24 cellular contexts compared by ENCODE assay signal in the genomic region with DNA sequence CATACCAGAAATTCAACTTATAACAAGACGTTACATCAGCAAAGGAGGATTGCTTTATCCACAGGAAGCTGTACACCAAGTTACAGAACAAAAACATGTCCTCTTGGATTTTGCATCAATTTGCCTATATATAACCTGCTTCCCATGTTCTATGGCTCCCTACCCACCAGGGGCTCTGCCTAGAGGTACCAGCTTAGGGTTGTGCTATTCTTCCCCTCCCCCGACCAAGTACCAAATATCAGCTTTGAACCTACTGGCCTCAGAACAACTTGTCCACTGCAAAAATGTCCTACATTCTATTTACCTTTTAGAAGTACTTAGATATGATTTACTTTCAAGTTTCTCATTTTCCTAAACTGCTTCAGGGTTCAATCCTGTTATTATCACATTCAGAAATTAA. TPM values are rescaled to one million over a fixed set of nuclear protein-coding genes. Genes with fewer than 3 reads are reported as not detected.
DNase-seq lines count a peak whose midpoint lies in the region; ATAC-seq and TF ChIP-seq lines count a peak whose summit lies in the region.
"Had no signal": no experiment of that assay in that cellular context is flagged by ENCODE, and none has a peak within 500 bp of the region (broad histone marks: within the 10 kb centered on the region; RNA-seq: fewer than 3 reads in every experiment).

No MANE protein-coding gene starts in this region.

- no peak for TF ChIP-seq CTCF in H9 (conservative IDR thresholded peaks at IDR 0.05)
- TF ChIP-seq CTCF in type B pancreatic cell (conservative IDR thresholded peaks at IDR 0.05), result no peak
- no peak for TF ChIP-seq CTCF in GM13977 (IDR thresholded peaks at IDR 0.05; ENCODE audit: extremely low read depth, insufficient read depth, missing control alignments)

- no peaks in the 10 kb centered on the region for H3K27me3 Mint-ChIP-seq in H9 (ENCODE audit: low read depth)
- H3K27me3 Mint-ChIP-seq in dendritic cell treated with granulocyte-macrophage colony-stimulating factor and Interleukin-4, amounts not matched to agents 40 ng/mL and 50 ng/mL, for 4 days, result peaks cover 8% of the 10 kb centered on the region
- H3K27me3 Mint-ChIP-seq in type B pancreatic cell, result no peaks in the 10 kb centered on the region
- H3K27me3 Mint-ChIP-seq in CD4-positive, alpha-beta memory T cell, result no peaks in the 10 kb centered on the region
- H3K27me3 Mint-ChIP-seq: activated naive CD4-positive, alpha-beta T cell treated with anti-CD3 and anti-CD28 coated beads, Interleukin-2, amount 50 U/mL, for 24 hours; CD4-positive, alpha-beta T cell had no signal

- H3K27ac Mint-ChIP-seq in H9 (peak overlapping the region in 2 of 3 experiments; percentile 17 to 58; a peak in 1 of 7 replicates), type B pancreatic cell (peak overlapping the region; percentile 29)
- H3K27ac Mint-ChIP-seq in dendritic cell treated with granulocyte-macrophage colony-stimulating factor and Interleukin-4, amounts not matched to agents 40 ng/mL and 50 ng/mL, for 4 days, result peak overlapping the region; percentile 82
- no peak overlapping the region for H3K27ac Mint-ChIP-seq in CD4-positive, alpha-beta memory T cell
- H3K27ac Mint-ChIP-seq: activated naive CD4-positive, alpha-beta T cell treated with anti-CD3 and anti-CD28 coated beads, Interleukin-2, amount 50 U/mL, for 24 hours; activated T-helper 2 cell treated with anti-CD3 and anti-CD28 coated beads, Interferon-gamma antibody, Interleukin-2, Interleukin-4, amounts not matched to agents 10 μg/mL and 5 μg/mL and 100 μg/mL, durations not matched to agents 14 hours and 24 hours and 36 hours; CD4-positive, alpha-beta T cell; natural killer cell; stimulated activated memory B cell treated with anti-CD40 and anti-IgM and Interleukin-4, amounts not matched to agents 10 μg/mL and 1 μg/mL and 100 μg/mL, for 72 hours had no signal

- H3K27ac ChIP-seq in H9 (ENCODE audit: insufficient read length, low read depth, low read length), result no peak overlapping the region
- H3K27ac ChIP-seq in muscle layer of colon (ENCODE audit: low read depth, low read length), result peak overlapping the region; percentile 15
- H3K27ac ChIP-seq in CD4-positive, alpha-beta memory T cell (ENCODE audit: low read depth, low read length), result no peak overlapping the region
- H3K27ac ChIP-seq: brain microvascular endothelial cell had no signal

- H4K8ac ChIP-seq in H9 (replicated peaks; ENCODE audit: insufficient read length, low read depth, low read length), result no peak overlapping the region

- H2BK15ac ChIP-seq in H9 (ENCODE audit: low read depth, low read length), result no peak overlapping the region

- CTCF ChIA-PET in CD4-positive, alpha-beta memory T cell (lab: Charles Lee; ENCODE audit: partially characterized antibody), result interaction anchor here (0.8 to 2.1 kb wide), 3 partner anchors 15 to 344 kb away, joined by 3 to 8 read pairs (median 3); no protein-coding TSS in a partner anchor

- no peak overlapping the region for H3K14ac ChIP-seq in H9 (ENCODE audit: insufficient read depth, low read length)

- no peak overlapping the region for H2BK120ac ChIP-seq in H9 (ENCODE audit: low read depth, low read length, poor library complexity, severe bottlenecking)

- no peak overlapping the region for H3K18ac ChIP-seq in H9 (ENCODE audit: insufficient read length, low read depth, low read length)

- H3K79me2 ChIP-seq in H9 (ENCODE audit: insufficient read depth, low read length), result no peaks in the 10 kb centered on the region

- H2BK5ac ChIP-seq in H9 (ENCODE audit: insufficient read length, low read length), result no peak overlapping the region

- H3K9ac ChIP-seq in H9 (ENCODE audit: extremely low read depth, insufficient read length, low read length), result no peak overlapping the region
- no peak overlapping the region for H3K9ac ChIP-seq in muscle layer of colon (ENCODE audit: low read length)

- intact Hi-C loops in dendritic cell treated with granulocyte-macrophage colony-stimulating factor and Interleukin-4, amounts not matched to agents 40 ng/mL and 50 ng/mL, for 4 days (cut with micrococcal nuclease), result loop anchor here (5.0 kb wide), 1 partner anchor 33 kb away; no protein-coding TSS in a partner anchor
- intact Hi-C loops in CD4-positive, alpha-beta memory T cell (cut with micrococcal nuclease), result no loop called here

- no peak overlapping the region for H3K56ac ChIP-seq in H9 (ENCODE audit: insufficient read length, low read depth, low read length)

- no peak overlapping the region for H4K5ac ChIP-seq in H9 (ENCODE audit: insufficient read length, low read depth, low read length)

- no peak overlapping the region for H3K4me3 ChIP-seq in muscle layer of colon (ENCODE audit: low read depth in 1 of 2, low read length in 2 of 2)
- H3K4me3 ChIP-seq in CD4-positive, alpha-beta memory T cell (ENCODE audit: low read length in 2 of 2), result no peak overlapping the region

- no peaks in the 10 kb centered on the region for H3K36me3 ChIP-seq in muscle layer of colon (ENCODE audit: insufficient read depth, low read length)
- no peaks in the 10 kb centered on the region for H3K36me3 ChIP-seq in CD4-positive, alpha-beta memory T cell (ENCODE audit: insufficient read depth, low read length)
- H3K36me3 ChIP-seq: brain microvascular endothelial cell had no signal

- no peak overlapping the region for H3K4me2 ChIP-seq in H9 (ENCODE audit: insufficient read depth, insufficient read length, low read length)

- H4K91ac ChIP-seq in H9 (ENCODE audit: insufficient read length, low read depth, low read length), result no peak overlapping the region

- H2AK5ac ChIP-seq in H9 (ENCODE audit: insufficient read length, low read length), result no peak overlapping the region

- WGBS in H9 (ENCODE audit: extremely low coverage, insufficient read length, low lambda C conversion rate), result no CpG with 5 or more reads among the region's 2 CpGs

- H3T11ph ChIP-seq in H9 (ENCODE audit: low read length), result no peak overlapping the region

- H3K79me1 ChIP-seq in H9 (ENCODE audit: insufficient read depth, low read depth, low read length, poor library complexity, severe bottlenecking), result no peaks in the 10 kb centered on the region

- H3K27me3 ChIP-seq in H9 (ENCODE audit: insufficient read depth, low read length) (no peaks in the 10 kb centered on the region), muscle layer of colon (ENCODE audit: control insufficient read depth in 1 of 2, insufficient read depth in 2 of 2, low read length in 2 of 2) (no peaks in the 10 kb centered on the region)
- H3K27me3 ChIP-seq in CD4-positive, alpha-beta memory T cell (ENCODE audit: insufficient read depth, low read length), result no peaks in the 10 kb centered on the region
- H3K27me3 ChIP-seq: brain microvascular endothelial cell had no signal

- H2AFZ ChIP-seq in H9 (ENCODE audit: low read length), result no peak overlapping the region

- no peak for ATAC-seq in GM18511 (IDR thresholded peaks at IDR 0.05; ENCODE audit: unreplicated experiment)
- ATAC-seq: left lobe of liver; natural killer cell; stimulated activated memory B cell treated with anti-CD40 and anti-IgM and Interleukin-4, amounts not matched to agents 10 μg/mL and 1 μg/mL and 100 μg/mL, for 72 hours had no signal

- H3K36me3 Mint-ChIP-seq in H9 (ENCODE audit: insufficient read depth in 1 of 3, low read depth in 3 of 3) (no peaks in the 10 kb centered on the region), type B pancreatic cell (no peaks in the 10 kb centered on the region)
- no peaks in the 10 kb centered on the region for H3K36me3 Mint-ChIP-seq in dendritic cell treated with granulocyte-macrophage colony-stimulating factor and Interleukin-4, amounts not matched to agents 40 ng/mL and 50 ng/mL, for 4 days (ENCODE audit: low read depth)
- H3K36me3 Mint-ChIP-seq in CD4-positive, alpha-beta memory T cell, result no peaks in the 10 kb centered on the region
- H3K36me3 Mint-ChIP-seq: activated naive CD4-positive, alpha-beta T cell treated with anti-CD3 and anti-CD28 coated beads, Interleukin-2, amount 50 U/mL, for 24 hours; natural killer cell; stimulated activated memory B cell treated with anti-CD40 and anti-IgM and Interleukin-4, amounts not matched to agents 10 μg/mL and 1 μg/mL and 100 μg/mL, for 72 hours had no signal

- no peak overlapping the region for H2BK20ac ChIP-seq in H9 (ENCODE audit: low read depth, low read length, poor library complexity, severe bottlenecking)

- H3K4me1 ChIP-seq in H9 (ENCODE audit: insufficient read depth, low read length) (no peaks in the 10 kb centered on the region; the same call in 1 of the 2 replicates), muscle layer of colon (ENCODE audit: insufficient read depth, low read length) (peaks cover 37% of the 10 kb centered on the region)
- H3K4me1 ChIP-seq in CD4-positive, alpha-beta memory T cell (ENCODE audit: insufficient read depth, low read length), result no peaks in the 10 kb centered on the region

- in situ Hi-C loops in GM13977 (cut with MboI; ENCODE audit: low pct_unique_long_range_greater_than_20kb, low sequenced_read_pairs, unreplicated experiment), result no loop called here

- POLR2A ChIA-PET in CD4-positive, alpha-beta memory T cell (lab: Charles Lee; ENCODE audit: partially characterized antibody), result no interaction called here

- H3K9me3 ChIP-seq in H9 (ENCODE audit: control insufficient read depth, low read depth, low read length) (no peaks in the 10 kb centered on the region), muscle layer of colon (ENCODE audit: low read length) (no peaks in the 10 kb centered on the region)
- no peaks in the 10 kb centered on the region for H3K9me3 ChIP-seq in CD4-positive, alpha-beta memory T cell (ENCODE audit: control insufficient read depth in 1 of 2, low read length in 2 of 2)

- H3K4me1 Mint-ChIP-seq in H9, result peaks cover 17 to 19% of the 10 kb centered on the region in 2 experiments
- peaks cover 13% of the 10 kb centered on the region for H3K4me1 Mint-ChIP-seq in dendritic cell treated with granulocyte-macrophage colony-stimulating factor and Interleukin-4, amounts not matched to agents 40 ng/mL and 50 ng/mL, for 4 days (ENCODE audit: low read depth)
- peaks cover 12% of the 10 kb centered on the region for H3K4me1 Mint-ChIP-seq in type B pancreatic cell (ENCODE audit: unreplicated experiment)
- H3K4me1 Mint-ChIP-seq in CD4-positive, alpha-beta memory T cell, result no peaks in the 10 kb centered on the region
- H3K4me1 Mint-ChIP-seq: activated naive CD4-positive, alpha-beta T cell treated with anti-CD3 and anti-CD28 coated beads, Interleukin-2, amount 50 U/mL, for 24 hours; natural killer cell had no signal

- no peak overlapping the region for H3K23ac ChIP-seq in H9 (ENCODE audit: insufficient read length, low read depth, low read length)

- H3K9me3 Mint-ChIP-seq in H9, result no peaks in the 10 kb centered on the region
- H3K9me3 Mint-ChIP-seq in dendritic cell treated with granulocyte-macrophage colony-stimulating factor and Interleukin-4, amounts not matched to agents 40 ng/mL and 50 ng/mL, for 4 days, result no peaks in the 10 kb centered on the region
- H3K9me3 Mint-ChIP-seq in type B pancreatic cell, result no peaks in the 10 kb centered on the region
- H3K9me3 Mint-ChIP-seq in CD4-positive, alpha-beta memory T cell, result no peaks in the 10 kb centered on the region
- H3K9me3 Mint-ChIP-seq: activated naive CD4-positive, alpha-beta T cell treated with anti-CD3 and anti-CD28 coated beads, Interleukin-2, amount 50 U/mL, for 24 hours; activated T-helper 2 cell treated with anti-CD3 and anti-CD28 coated beads, Interferon-gamma antibody, Interleukin-2, Interleukin-4, amounts not matched to agents 10 μg/mL and 5 μg/mL and 100 μg/mL, durations not matched to agents 14 hours and 24 hours and 36 hours; CD4-positive, alpha-beta T cell; natural killer cell; stimulated activated memory B cell treated with anti-CD40 and anti-IgM and Interleukin-4, amounts not matched to agents 10 μg/mL and 1 μg/mL and 100 μg/mL, for 72 hours had no signal

- no peak overlapping the region for H3K4ac ChIP-seq in H9 (ENCODE audit: low read depth, low read length)

- H3K4me3 Mint-ChIP-seq in H9 (no peak overlapping the region), type B pancreatic cell (peak overlapping the region; percentile 3)
- peak overlapping the region; percentile 52 for H3K4me3 Mint-ChIP-seq in dendritic cell treated with granulocyte-macrophage colony-stimulating factor and Interleukin-4, amounts not matched to agents 40 ng/mL and 50 ng/mL, for 4 days
- no peak overlapping the region for H3K4me3 Mint-ChIP-seq in CD4-positive, alpha-beta memory T cell
- H3K4me3 Mint-ChIP-seq: activated naive CD4-positive, alpha-beta T cell treated with anti-CD3 and anti-CD28 coated beads, Interleukin-2, amount 50 U/mL, for 24 hours; CD4-positive, alpha-beta T cell; natural killer cell; stimulated activated memory B cell treated with anti-CD40 and anti-IgM and Interleukin-4, amounts not matched to agents 10 μg/mL and 1 μg/mL and 100 μg/mL, for 72 hours had no signal

- no peak overlapping the region for H2BK12ac ChIP-seq in H9 (ENCODE audit: insufficient read length, low read depth, low read length)

- DNase-seq in H9, result no peak
- DNase-seq in type B pancreatic cell (ENCODE audit: extremely low spot score, unreplicated experiment), result no peak
- no peak for DNase-seq in CD4-positive, alpha-beta memory T cell
- DNase-seq in NCI-H1105 (lab: John Stamatoyannopoulos, UW), result no peak
- DNase-seq in GM13977 (ENCODE audit: low spot score), result no peak
- DNase-seq: amniotic stem cell; brain microvascular endothelial cell; CD4-positive, alpha-beta T cell; effector CD4-positive, alpha-beta T cell; Kasumi-1; MV-4-11; natural killer cell; NCI-H146; NCI-H2107; NCI-H82; substantia nigra; SW 1271 had no signal

- no peaks in the 10 kb centered on the region for H4K20me1 ChIP-seq in H9 (ENCODE audit: control insufficient read depth, insufficient read depth, insufficient read length)

- H3K23me2 ChIP-seq in H9 (ENCODE audit: insufficient read length, low read depth, low read length, poor library complexity, severe bottlenecking), result no peaks in the 10 kb centered on the region

RNA-seq across cellular contexts. Expression of a gene that starts 15.6 kb away (rescaled TPM):
- total RNA-seq in H9 (2021) (63.0 and 65.2 TPM in 2 replicates), type B pancreatic cell (ENCODE audit: low replicate concordance) (78.7 and 146 TPM in 2 replicates)
- 10 to 100 TPM; 73.6 to 78.3 TPM for total RNA-seq in CD4-positive, alpha-beta memory T cell
- polyA plus RNA-seq in CD4-positive, alpha-beta memory T cell, result 10 to 100 TPM; 44.7 to 56.5 TPM

RNA-seq across cellular contexts. Expression of a gene that starts 56.6 kb away (rescaled TPM):
- 508 and 516 TPM in 2 replicates for total RNA-seq in H9 (2021)
- total RNA-seq in type B pancreatic cell (ENCODE audit: low replicate concordance), result 370 and 456 TPM in 2 replicates
- 100 to 1,000 TPM; 188 to 201 TPM for total RNA-seq in CD4-positive, alpha-beta memory T cell
- 1,000 to 10,000 TPM in 1 of 2 donors, 100 to 1,000 TPM in 1; 809 to 1,007 TPM for polyA plus RNA-seq in CD4-positive, alpha-beta memory T cell

Comparison
In these comparisons a context has a peak if more than half of its experiments do, and no peak if none do; other contexts are left out.
1. H3K27ac Mint-ChIP-seq: peak in H9 (2 of 3), dendritic cell treated with granulocyte-macrophage colony-stimulating factor and Interleukin-4, amounts not matched to agents 40 ng/mL and 50 ng/mL, for 4 days (single experiment) and type B pancreatic cell (single experiment); none in CD4-positive, alpha-beta memory T cell (0 of 7).
2. H3K4me3 Mint-ChIP-seq: peak in dendritic cell treated with granulocyte-macrophage colony-stimulating factor and Interleukin-4, amounts not matched to agents 40 ng/mL and 50 ng/mL, for 4 days (single experiment) and type B pancreatic cell (single experiment); none in H9 (0 of 2) and CD4-positive, alpha-beta memory T cell (0 of 8).